ENCODE assay signal across 17 cellular contexts in genomic region chr3:110165753-110166152, GRCh38.
DNase-seq lines count a peak whose midpoint lies in the region; ATAC-seq, FAIRE-seq and TF ChIP-seq lines count a peak whose summit lies in the region.
"Had no signal": no experiment of that assay in that cellular context is flagged by ENCODE, and none has a peak within 500 bp of the region (broad histone marks: within the 10 kb centered on the region; RNA-seq: fewer than 3 reads in every experiment).

No MANE protein-coding gene starts in this region.

- H4K20me1 ChIP-seq in astrocyte (ENCODE audit: insufficient read depth, low read length) (no peaks in the 10 kb centered on the region), smooth muscle cell (ENCODE audit: low read depth) (no peaks in the 10 kb centered on the region)
- H4K20me1 ChIP-seq: BLaER1 treated with 17β-estradiol and CSF1 and Interleukin-3, amounts not matched to agents 10 nM and 100 nM had no signal

- TF ChIP-seq POLR2A in testis (IDR thresholded peaks at IDR 0.05): no peak

- H3K9ac ChIP-seq in HUES48 (ENCODE audit: low read depth, low read length) (0 out of 2 replicates have a peak overlapping the region, but pooled peaks have one; percentile 15), astrocyte (ENCODE audit: low read length) (no peak overlapping the region), smooth muscle cell (ENCODE audit: low read depth) (no peak overlapping the region)
- H3K9ac ChIP-seq: BLaER1 treated with 17β-estradiol and CSF1 and Interleukin-3, amounts not matched to agents 10 nM and 100 nM had no signal

- no peak for FAIRE-seq in astrocyte (lab: Jason Lieb, UNC)

- no peak for ATAC-seq in GM18498 (IDR thresholded peaks at IDR 0.05; ENCODE audit: unreplicated experiment)
- ATAC-seq: heart left ventricle, left cardiac atrium had no signal

- H3K4me2 ChIP-seq in astrocyte (ENCODE audit: low read length): peak overlapping the region; percentile 50
- H3K4me2 ChIP-seq in smooth muscle cell: peak overlapping the region; percentile 81
- H3K4me2 ChIP-seq: BLaER1 treated with 17β-estradiol and CSF1 and Interleukin-3, amounts not matched to agents 10 nM and 100 nM had no signal

- no peaks in the 10 kb centered on the region for H3K36me3 ChIP-seq in HUES48 (ENCODE audit: control insufficient read depth, insufficient read depth, low read length)
- no peaks in the 10 kb centered on the region for H3K36me3 ChIP-seq in astrocyte (ENCODE audit: insufficient read depth, low read length)
- H3K36me3 ChIP-seq in smooth muscle cell (ENCODE audit: low read depth): no peaks in the 10 kb centered on the region
- H3K36me3 ChIP-seq in testis (ENCODE audit: low read depth, missing control alignments): no peaks in the 10 kb centered on the region
- H3K36me3 ChIP-seq: BLaER1 treated with 17β-estradiol and CSF1 and Interleukin-3, amounts not matched to agents 10 nM and 100 nM; esophagus muscularis mucosa; heart left ventricle had no signal

- peaks cover 36% of the 10 kb centered on the region for H3K4me1 ChIP-seq in HUES48 (ENCODE audit: control insufficient read depth, insufficient read depth, low read length)
- no peaks in the 10 kb centered on the region for H3K4me1 ChIP-seq in astrocyte (ENCODE audit: insufficient read depth, low read length)
- peaks cover 25% of the 10 kb centered on the region for H3K4me1 ChIP-seq in smooth muscle cell (ENCODE audit: low read depth)
- no peaks in the 10 kb centered on the region for H3K4me1 ChIP-seq in testis
- H3K4me1 ChIP-seq: BLaER1 treated with 17β-estradiol and CSF1 and Interleukin-3, amounts not matched to agents 10 nM and 100 nM; esophagus muscularis mucosa; heart left ventricle had no signal

- 46% methylated on average over 8 of the region's 8 CpGs for WGBS in smooth muscle cell (ENCODE audit: low lambda C conversion rate)
- WGBS in testis, 2 donors: 60 to 69% methylated on average over 8 of the region's 8 CpGs

- no peaks in the 10 kb centered on the region for H3K36me3 Mint-ChIP-seq in astrocyte (ENCODE audit: low read depth, unreplicated experiment)

- intact Hi-C loops in testis (cut with DNase I; ENCODE audit: low total_unique reads): no loop called here

- H3K4me3 ChIP-seq in HUES48 (ENCODE audit: low read depth, low read length) (peak overlapping the region; percentile 25; the same call in 1 of the 2 replicates), astrocyte (ENCODE audit: insufficient read depth, low read depth, low read length) (no peak overlapping the region), smooth muscle cell (peak overlapping the region; percentile 41), testis (no peak overlapping the region)
- H3K4me3 ChIP-seq: BLaER1 treated with 17β-estradiol and CSF1 and Interleukin-3, amounts not matched to agents 10 nM and 100 nM; esophagus muscularis mucosa; heart left ventricle had no signal

- H3K79me2 ChIP-seq in astrocyte (ENCODE audit: insufficient read depth, low read length) (no peaks in the 10 kb centered on the region), smooth muscle cell (ENCODE audit: low read depth) (no peaks in the 10 kb centered on the region)

- no peak for TF ChIP-seq CTCF in astrocyte (IDR thresholded peaks at IDR 0.05; ENCODE audit: insufficient read depth, low read depth, low read length)
- no peak for TF ChIP-seq CTCF in smooth muscle cell (IDR thresholded peaks at IDR 0.05; ENCODE audit: borderline replicate concordance, insufficient read depth, poor library complexity, severe bottlenecking)
- TF ChIP-seq CTCF in testis (IDR thresholded peaks at IDR 0.05): no peak

- peaks cover 4% of the 10 kb centered on the region for H3K4me1 Mint-ChIP-seq in astrocyte (ENCODE audit: low read depth, unreplicated experiment)

- 0 out of 2 replicates have a peak, but pooled peaks cover 2% of the 10 kb centered on the region for H3K9me3 ChIP-seq in HUES48 (ENCODE audit: control insufficient read depth, insufficient read depth, low read length)
- no peaks in the 10 kb centered on the region for H3K9me3 ChIP-seq in astrocyte (ENCODE audit: insufficient read depth, low read depth, low read length)
- no peaks in the 10 kb centered on the region for H3K9me3 ChIP-seq in smooth muscle cell (replicated peaks; ENCODE audit: low read depth)
- H3K9me3 ChIP-seq in testis: no peaks in the 10 kb centered on the region
- H3K9me3 ChIP-seq: esophagus muscularis mucosa, heart left ventricle had no signal

- H3K27ac ChIP-seq in HUES48 (ENCODE audit: low read depth, low read length) (peak overlapping the region; percentile 86), astrocyte (ENCODE audit: low read depth, low read length) (no peak overlapping the region), smooth muscle cell (ENCODE audit: low read depth) (peak overlapping the region; percentile 73), testis (no peak overlapping the region)
- H3K27ac ChIP-seq: BLaER1 treated with 17β-estradiol and CSF1 and Interleukin-3, amounts not matched to agents 10 nM and 100 nM; esophagus muscularis mucosa; heart left ventricle had no signal

- no peaks in the 10 kb centered on the region for H3K9me3 Mint-ChIP-seq in astrocyte (ENCODE audit: unreplicated experiment)

- H2AFZ ChIP-seq in astrocyte (ENCODE audit: low read depth, low read length) (no peak overlapping the region), smooth muscle cell (ENCODE audit: low read depth) (peak overlapping the region; percentile 71)

- DNase-seq in astrocyte (ENCODE audit: low read depth) (no peak), iPS-NIHi7 (ENCODE audit: extremely low spot score) (peak; percentile 15), smooth muscle cell (lab: John Stamatoyannopoulos, UW; ENCODE audit: unreplicated experiment) (no peak), NCI-H748 treated with DMSO at 0.1 percent for 48 hours (lab: John Stamatoyannopoulos, UW) (no peak), testis (no peak)
- DNase-seq: activated CD4-positive, alpha-beta T cell treated with anti-CD3 and anti-CD28 coated beads for 4 hours; activated CD8-positive, alpha-beta memory T cell treated with anti-CD3 and anti-CD28 coated beads, Interleukin-2, amount 50 U/mL, for 4 hours; DMS79 treated with DMSO at 0.1 percent for 48 hours; heart left ventricle; left cardiac atrium; stimulated activated CD4-positive, alpha-beta T cell treated with anti-CD3 and anti-CD28 coated beads, Interleukin-4, amount 100 ng/mL, for 24 hours; T1000 had no signal

- H3F3A ChIP-seq in smooth muscle cell (ENCODE audit: low read depth): no peaks in the 10 kb centered on the region

- H3K27me3 Mint-ChIP-seq in astrocyte (ENCODE audit: low read depth, unreplicated experiment): no peaks in the 10 kb centered on the region
- H3K27me3 Mint-ChIP-seq: dendritic cell treated with granulocyte-macrophage colony-stimulating factor and Interleukin-4, amounts not matched to agents 40 ng/mL and 50 ng/mL, for 4 days had no signal

- H3K4me3 Mint-ChIP-seq in astrocyte (ENCODE audit: unreplicated experiment): no peak overlapping the region
- H3K4me3 Mint-ChIP-seq: dendritic cell treated with granulocyte-macrophage colony-stimulating factor and Interleukin-4, amounts not matched to agents 40 ng/mL and 50 ng/mL, for 4 days had no signal

- H3K27me3 ChIP-seq in HUES48 (ENCODE audit: control insufficient read depth, insufficient read depth, low read length): no peaks in the 10 kb centered on the region
- H3K27me3 ChIP-seq in astrocyte (ENCODE audit: insufficient read depth, low read length): no peaks in the 10 kb centered on the region
- no peaks in the 10 kb centered on the region for H3K27me3 ChIP-seq in smooth muscle cell (ENCODE audit: low read depth)
- no peaks in the 10 kb centered on the region for H3K27me3 ChIP-seq in testis
- H3K27me3 ChIP-seq: BLaER1 treated with 17β-estradiol and CSF1 and Interleukin-3, amounts not matched to agents 10 nM and 100 nM; esophagus muscularis mucosa; heart left ventricle had no signal

- H3K27ac Mint-ChIP-seq in astrocyte (ENCODE audit: unreplicated experiment): no peak overlapping the region
- H3K27ac Mint-ChIP-seq: dendritic cell treated with granulocyte-macrophage colony-stimulating factor and Interleukin-4, amounts not matched to agents 40 ng/mL and 50 ng/mL, for 4 days had no signal

Comparison
In these comparisons a context has a peak if more than half of its experiments do, and no peak if none do; other contexts are left out.
1. H3K27ac ChIP-seq: peak in HUES48 (single experiment) and smooth muscle cell (single experiment); none in astrocyte (single experiment) and testis (0 of 2).
2. H3K4me3 ChIP-seq: peak in HUES48 (single experiment) and smooth muscle cell (single experiment); none in astrocyte (single experiment) and testis (0 of 2).